8 cellular contexts compared by ENCODE assay signal in the genomic region with DNA sequence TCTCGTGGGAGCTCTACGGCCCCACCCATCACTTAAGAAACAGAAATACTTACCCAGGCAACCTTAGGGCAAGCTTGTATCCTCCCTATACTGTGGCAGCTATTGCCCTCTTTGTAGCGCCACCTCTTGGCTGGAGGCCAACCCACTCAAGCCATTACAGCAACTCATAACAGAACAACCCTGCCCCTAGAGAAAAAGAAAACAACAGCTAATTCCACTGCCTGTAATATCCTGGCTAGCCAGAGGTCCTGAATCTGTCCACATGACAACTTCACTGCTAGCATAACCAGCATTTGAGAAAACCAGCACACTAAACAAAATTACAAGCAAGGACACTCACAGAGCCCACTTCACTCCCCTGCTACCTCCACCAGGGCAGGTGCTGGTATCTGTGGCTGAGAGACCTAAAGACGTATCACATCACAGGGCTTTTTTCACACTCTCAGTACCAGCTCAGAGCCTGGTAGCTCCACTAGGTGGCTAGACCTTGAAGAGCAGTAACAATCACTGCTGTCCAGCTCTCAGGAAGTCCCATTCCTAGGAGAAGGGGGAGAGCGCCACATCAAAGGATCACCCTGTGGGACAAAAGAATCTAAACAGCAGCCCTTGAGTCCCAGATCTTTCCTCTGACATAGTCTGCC. TPM values are rescaled to one million over a fixed set of nuclear protein-coding genes. Genes with fewer than 3 reads are reported as not detected.
DNase-seq lines count a peak whose midpoint lies in the region; ATAC-seq and TF ChIP-seq lines count a peak whose summit lies in the region.

No MANE protein-coding gene starts in this region.

- H3K9me3 ChIP-seq in effector memory CD4-positive, alpha-beta T cell (ENCODE audit: control insufficient read depth, low read length) = no peaks in the 10 kb centered on the region

- peaks cover 18% of the 10 kb centered on the region for H3K4me1 Mint-ChIP-seq in osteocyte (ENCODE audit: unreplicated experiment)

- H3K36me3 ChIP-seq in effector memory CD4-positive, alpha-beta T cell (ENCODE audit: control insufficient read depth, insufficient read depth, low read length) = peaks cover 38% of the 10 kb centered on the region

- H3K27ac ChIP-seq in effector memory CD4-positive, alpha-beta T cell (ENCODE audit: insufficient read depth, low read length, poor library complexity, severe bottlenecking) = no peak overlapping the region

- H3K27ac Mint-ChIP-seq in osteocyte (ENCODE audit: unreplicated experiment) = no peak overlapping the region

- H3K27me3 ChIP-seq in effector memory CD4-positive, alpha-beta T cell (replicated peaks; ENCODE audit: control insufficient read depth, insufficient read depth, low read length, poor library complexity, severe bottlenecking) = no peaks in the 10 kb centered on the region

- H3K4me3 Mint-ChIP-seq in osteocyte (ENCODE audit: unreplicated experiment) = no peak overlapping the region

- no peaks in the 10 kb centered on the region for H3K36me3 Mint-ChIP-seq in osteocyte (ENCODE audit: unreplicated experiment)

- H3K4me3 ChIP-seq in cardiac fibroblast (replicated peaks in 1 of 2; ENCODE audit: low read depth in 2 of 2, low read length in 2 of 2) = no peak overlapping the region
- H3K4me3 ChIP-seq in foreskin fibroblast (ENCODE audit: low read depth in 1 of 2, low read length in 2 of 2) = no peak overlapping the region
- no peak overlapping the region for H3K4me3 ChIP-seq in effector memory CD4-positive, alpha-beta T cell (ENCODE audit: insufficient read depth, low read depth, low read length, poor library complexity, severe bottlenecking)

- no peak for ATAC-seq in omental fat pad (ENCODE audit: low FRiP score)

- no peaks in the 10 kb centered on the region for H3K4me1 ChIP-seq in effector memory CD4-positive, alpha-beta T cell (ENCODE audit: control insufficient read depth, insufficient read depth, low read length, poor library complexity, severe bottlenecking)

- TF ChIP-seq CTCF in cardiac fibroblast (IDR thresholded peaks at IDR 0.05; ENCODE audit: low read depth, low read length) = no peak
- peak; percentile 26 for TF ChIP-seq CTCF in osteocyte (IDR thresholded peaks at IDR 0.05)
- no peak for TF ChIP-seq CTCF in foreskin fibroblast (IDR thresholded peaks at IDR 0.05; ENCODE audit: low read depth, low read length)
- TF ChIP-seq CTCF in omental fat pad (IDR thresholded peaks at IDR 0.05) = no peak

- H3K27me3 Mint-ChIP-seq in osteocyte (ENCODE audit: unreplicated experiment) = peaks cover 86% of the 10 kb centered on the region

- DNase-seq in NCI-H345 (lab: John Stamatoyannopoulos, UW) (peak; percentile 15), NCI-H345 treated with DMSO at 0.1 percent for 48 hours (lab: John Stamatoyannopoulos, UW; ENCODE audit: unreplicated experiment) (no peak), M059J (ENCODE audit: low read depth) (peak; percentile 77), cardiac fibroblast (ENCODE audit: low read depth in 2 of 2) (peak; percentile 7 to 14), osteocyte (ENCODE audit: extremely low spot score, unreplicated experiment) (no peak), foreskin fibroblast (no peak), omental fat pad (ENCODE audit: low spot score) (no peak)
- DNase-seq in effector memory CD4-positive, alpha-beta T cell = no peak

- peaks cover 13% of the 10 kb centered on the region for H3K9me3 Mint-ChIP-seq in osteocyte (ENCODE audit: unreplicated experiment)

RNA-seq across cellular contexts. Expression of a gene that starts 14.5 kb away (rescaled TPM):
- total RNA-seq in M059J (2014; rRNA removed; shearing (Covaris generic)) = 1,013 and 1,365 TPM in 2 replicates
- total RNA-seq in osteocyte = 4.0 and 5.0 TPM in 2 replicates
- total RNA-seq in omental fat pad = 10 to 100 TPM in 3 of 4 donors, 1 to 10 TPM in 1; 8.5 to 87.3 (median 44.8) TPM

RNA-seq across cellular contexts. Expression of a gene that starts 49.7 kb away (rescaled TPM):
- 346 and 370 TPM in 2 replicates for total RNA-seq in M059J (2014; rRNA removed; shearing (Covaris generic))
- total RNA-seq in osteocyte (not detected in 2 replicates), omental fat pad (10 to 100 TPM; 11.9 to 39.6 (median 28.7) TPM)

Comparison
In these comparisons a context has a peak if more than half of its experiments do, and no peak if none do; other contexts are left out.
1. DNase-seq: peak in NCI-H345 (single experiment), M059J (single experiment) and cardiac fibroblast (2 of 2); none in NCI-H345 treated with DMSO at 0.1 percent for 48 hours (single experiment), osteocyte (single experiment), foreskin fibroblast (0 of 2), effector memory CD4-positive, alpha-beta T cell (0 of 3) and omental fat pad (single experiment).
2. RNA of a gene that starts 14.5 kb away (total RNA-seq): 1,013 to 1,365 TPM in M059J; 8.5 to 87.3 TPM in omental fat pad and 4.0 to 5.0 TPM in osteocyte; every median in the first group is over 10 times any median in the second.
3. RNA of a gene that starts 49.7 kb away (total RNA-seq): 346 to 370 TPM in M059J and 11.9 to 39.6 TPM in omental fat pad; not detected in osteocyte; every median in the first group is over 10 times any median in the second.